Comparison of ENCODE assay signal across 1 cellular context in the genomic region with DNA sequence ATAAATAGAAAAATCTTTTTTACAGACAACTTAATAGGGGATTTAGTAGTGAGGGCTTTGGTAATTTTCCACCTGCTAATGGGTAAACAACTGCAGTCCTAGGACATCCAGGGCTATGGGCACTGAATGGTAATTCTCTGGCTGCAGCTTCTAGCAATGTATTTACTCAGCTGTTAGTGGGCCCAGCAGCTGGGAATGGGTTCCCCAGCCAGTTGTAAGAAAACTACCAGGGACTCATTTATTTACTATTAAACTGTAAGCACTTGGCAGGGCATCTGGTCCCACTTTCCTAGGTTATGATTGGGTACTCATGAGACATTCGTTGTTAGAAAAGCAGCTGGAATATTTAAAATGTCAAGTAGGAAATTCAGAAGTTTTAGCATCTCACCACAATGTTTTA.
TF ChIP-seq lines count a peak whose summit lies in the region.

No MANE protein-coding gene starts in this region.

TF ChIP-seq in IMR-90, 13 proteins besides CTCF, POLR2A, EP300 and RAD21 (continued from another document):
- TF ChIP-seq RCOR1 (IDR thresholded peaks at IDR 0.05; ENCODE audit: insufficient replicate concordance, low read length) (no peak), CEBPB (IDR thresholded peaks at IDR 0.05; ENCODE audit: low read depth, low read length) (no peak), MAFK (IDR thresholded peaks at IDR 0.05; ENCODE audit: low read depth, low read length) (no peak), RFX5 (IDR thresholded peaks at IDR 0.05; ENCODE audit: low read depth, low read length) (no peak), MAZ (IDR thresholded peaks at IDR 0.05; ENCODE audit: borderline replicate concordance, low read depth, low read length) (no peak)
- TF ChIP-seq, protein P1, sequence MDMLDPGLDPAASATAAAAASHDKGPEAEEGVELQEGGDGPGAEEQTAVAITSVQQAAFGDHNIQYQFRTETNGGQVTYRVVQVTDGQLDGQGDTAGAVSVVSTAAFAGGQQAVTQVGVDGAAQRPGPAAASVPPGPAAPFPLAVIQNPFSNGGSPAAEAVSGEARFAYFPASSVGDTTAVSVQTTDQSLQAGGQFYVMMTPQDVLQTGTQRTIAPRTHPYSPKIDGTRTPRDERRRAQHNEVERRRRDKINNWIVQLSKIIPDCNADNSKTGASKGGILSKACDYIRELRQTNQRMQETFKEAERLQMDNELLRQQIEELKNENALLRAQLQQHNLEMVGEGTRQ (IDR thresholded peaks at IDR 0.05; ENCODE audit: low read depth, low read length), result no peak
